8 cellular contexts compared by ENCODE assay signal in the genomic region with DNA sequence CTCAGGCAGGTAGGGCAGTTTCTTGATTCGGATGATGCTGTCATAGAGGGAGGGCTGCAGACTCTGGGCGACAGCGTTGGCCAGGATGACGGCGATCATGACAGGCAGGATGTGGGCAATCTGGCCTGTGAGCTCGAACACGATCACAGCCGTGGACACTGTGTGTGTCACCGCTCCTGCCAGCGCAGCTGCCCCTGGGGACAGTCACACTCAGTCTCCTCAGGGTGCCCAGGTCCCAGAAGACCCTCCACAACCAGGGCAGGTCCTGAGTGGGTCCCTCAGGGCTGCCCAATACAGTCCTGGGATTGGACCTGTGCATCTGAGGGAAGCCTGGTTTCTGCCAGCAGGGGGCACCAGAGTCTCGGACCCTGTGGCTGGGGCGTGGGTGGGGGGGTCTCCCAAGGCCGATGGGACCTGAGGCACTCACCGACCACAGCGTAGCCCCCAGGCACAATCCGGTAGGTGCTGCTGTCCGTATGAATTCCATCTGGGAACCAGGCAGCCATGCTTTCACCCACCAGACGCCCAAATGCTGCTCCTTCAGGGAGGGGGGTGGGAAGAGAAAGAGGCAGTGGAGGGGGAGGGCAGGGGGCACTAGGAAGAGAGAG. TPM values are rescaled to one million over a fixed set of nuclear protein-coding genes. Genes with fewer than 3 reads are reported as not detected.
DNase-seq lines count a peak whose midpoint lies in the region; ATAC-seq, FAIRE-seq and TF ChIP-seq lines count a peak whose summit lies in the region.

No MANE protein-coding gene starts in this region.

- DNase-seq in GM12891 (ENCODE audit: insufficient read length, low spot score) (peak; percentile 71), RWPE1 (ENCODE audit: low spot score) (no peak), hepatocyte (ENCODE audit: low spot score) (peak; percentile 66), DMS153 (lab: John Stamatoyannopoulos, UW) (no peak)
- DNase-seq in activated naive CD4-positive, alpha-beta T cell treated with anti-CD3 and anti-CD28 coated beads, Interleukin-2, amount 50 U/mL, for 72 hours (ENCODE audit: low spot score in 2 of 2): peak in 1 of 2 donors; percentile 69
- peak; percentile 56 for DNase-seq in stimulated activated CD4-positive, alpha-beta T cell treated with anti-CD3 and anti-CD28 coated beads, Interleukin-1b, Interleukin-23, amount 100 ng/mL, for 48 hours

- peak; percentile 92 for TF ChIP-seq CTCF in 22Rv1 (IDR thresholded peaks at IDR 0.05)
- peak; percentile 72 for TF ChIP-seq CTCF in RWPE1 (conservative IDR thresholded peaks at IDR 0.05; ENCODE audit: low read depth)
- TF ChIP-seq CTCF in hepatocyte (IDR thresholded peaks at IDR 0.05; ENCODE audit: poor library complexity): peak; percentile 70

- H3K79me2 ChIP-seq in hepatocyte: peaks cover 3% of the 10 kb centered on the region

- no peak for TF ChIP-seq POLR2A in GM12891 (IDR thresholded peaks at IDR 0.05; ENCODE audit: low read depth, low read length)

- H3K9me3 Mint-ChIP-seq in activated naive CD4-positive, alpha-beta T cell treated with anti-CD3 and anti-CD28 coated beads, Interleukin-2, amount 50 U/mL, for 72 hours: no peaks in the 10 kb centered on the region

- peaks cover 0 to 5% of the 10 kb centered on the region in 2 donors for H3K36me3 Mint-ChIP-seq in activated naive CD4-positive, alpha-beta T cell treated with anti-CD3 and anti-CD28 coated beads, Interleukin-2, amount 50 U/mL, for 72 hours

- no peaks in the 10 kb centered on the region for H3K9me2 ChIP-seq in hepatocyte (replicated peaks; ENCODE audit: insufficient read depth)

- peaks cover 5% of the 10 kb centered on the region for H3K4me1 ChIP-seq in hepatocyte (ENCODE audit: insufficient read depth)

- no peaks in the 10 kb centered on the region for H4K20me1 ChIP-seq in hepatocyte (ENCODE audit: insufficient read depth, poor library complexity, severe bottlenecking)

- no peak overlapping the region for H2AFZ ChIP-seq in hepatocyte

- no peaks in the 10 kb centered on the region for H3K27me3 ChIP-seq in hepatocyte

- H3K4me2 ChIP-seq in hepatocyte: no peak overlapping the region

- peak; percentile 74 to 84 for ATAC-seq in activated naive CD4-positive, alpha-beta T cell treated with anti-CD3 and anti-CD28 coated beads, Interleukin-2, amount 50 U/mL, for 72 hours
- ATAC-seq in GM19452 (IDR thresholded peaks at IDR 0.05; ENCODE audit: unreplicated experiment): no peak

- no peaks in the 10 kb centered on the region for H3K36me3 ChIP-seq in hepatocyte (replicated peaks; ENCODE audit: insufficient read depth, low read depth)

- no peak overlapping the region for H3K4me3 ChIP-seq in hepatocyte

- FAIRE-seq in GM12891 (lab: Jason Lieb, UNC): peak; percentile 35

- no peak overlapping the region for H3K27ac Mint-ChIP-seq in activated naive CD4-positive, alpha-beta T cell treated with anti-CD3 and anti-CD28 coated beads, Interleukin-2, amount 50 U/mL, for 72 hours

- POLR2A ChIA-PET in RWPE1 (lab: Yijun Ruan, JAX; ENCODE audit: low non-redundant PET): no interaction called here

- CTCF ChIA-PET in RWPE1 (lab: Yijun Ruan, JAX): interaction anchor here (0.7 to 1.3 kb wide), 6 partner anchors 10 to 390 kb away, joined by 3 to 4 read pairs (median 3); no protein-coding TSS in a partner anchor

- H3K27ac ChIP-seq in 22Rv1: no peak overlapping the region
- H3K27ac ChIP-seq in RWPE1: peak overlapping the region; percentile 19; the same call in 1 of the 2 replicates
- no peak overlapping the region for H3K27ac ChIP-seq in hepatocyte

- 67% methylated on average over 17 of the region's 18 CpGs for WGBS in hepatocyte (ENCODE audit: low lambda C conversion rate, missing lambda C conversion rate)

- no peaks in the 10 kb centered on the region for H3K9me3 ChIP-seq in hepatocyte (ENCODE audit: low read depth)

TF ChIP-seq in GM12891, 5 proteins besides CTCF, POLR2A, EP300 and RAD21:
- no peak for TF ChIP-seq TAF1 (IDR thresholded peaks at IDR 0.05; ENCODE audit: low read depth, low read length)
- TF ChIP-seq POU2F2 (IDR thresholded peaks at IDR 0.05; ENCODE audit: low read depth, low read length): no peak
- TF ChIP-seq SPI1 (IDR thresholded peaks at IDR 0.05; ENCODE audit: low read depth, low read length): no peak
- TF ChIP-seq POLR2AphosphoS5 (IDR thresholded peaks at IDR 0.05; ENCODE audit: low read depth, low read length): no peak
- TF ChIP-seq PAX5 (IDR thresholded peaks at IDR 0.05; ENCODE audit: insufficient read depth, low read length, severe bottlenecking): no peak
TF ChIP-seq in GM12891: peak in this region for 0.

RNA-seq across cellular contexts. Expression of gene CLCN2, which starts 7.2 kb away (rescaled TPM):
- 0.73 TPM for polyA plus RNA-seq in GM12891 (2012; ENCODE audit: low read depth, missing spikeins)
- 10 to 100 TPM in 1 of 2 donors, 1 to 10 TPM in 1; 6.5 to 13.9 TPM for total RNA-seq in activated naive CD4-positive, alpha-beta T cell treated with anti-CD3 and anti-CD28 coated beads, Interleukin-2, amount 50 U/mL, for 72 hours
- total RNA-seq in hepatocyte: 11.8 and 12.3 TPM in 2 replicates
- polyA plus RNA-seq in hepatocyte: 11.9 and 12.8 TPM in 2 replicates

RNA-seq across cellular contexts. Expression of gene POLR2H, which starts 7.3 kb away (rescaled TPM):
- polyA plus RNA-seq in GM12891 (2012; ENCODE audit: low read depth, missing spikeins): 93.5 TPM
- total RNA-seq in activated naive CD4-positive, alpha-beta T cell treated with anti-CD3 and anti-CD28 coated beads, Interleukin-2, amount 50 U/mL, for 72 hours: 100 to 1,000 TPM; 112 to 177 TPM
- 125 and 126 TPM in 2 replicates for total RNA-seq in hepatocyte
- polyA plus RNA-seq in hepatocyte: 95.1 and 106 TPM in 2 replicates

RNA-seq across cellular contexts. Expression of gene FAM131A, which starts 16.8 kb away (rescaled TPM):
- polyA plus RNA-seq in GM12891 (2012; ENCODE audit: low read depth, missing spikeins): 2.1 TPM
- total RNA-seq in activated naive CD4-positive, alpha-beta T cell treated with anti-CD3 and anti-CD28 coated beads, Interleukin-2, amount 50 U/mL, for 72 hours: 1 to 10 TPM; 4.1 to 6.8 TPM
- total RNA-seq in hepatocyte: 12.6 and 17.7 TPM in 2 replicates
- polyA plus RNA-seq in hepatocyte: 10.2 and 12.2 TPM in 2 replicates

RNA-seq across cellular contexts. Expression of gene THPO, which starts 23.8 kb away (rescaled TPM):
- polyA plus RNA-seq in GM12891 (2012; ENCODE audit: low read depth, missing spikeins): not detected
- not detected for total RNA-seq in activated naive CD4-positive, alpha-beta T cell treated with anti-CD3 and anti-CD28 coated beads, Interleukin-2, amount 50 U/mL, for 72 hours
- 1.5 and 1.8 TPM in 2 replicates for total RNA-seq in hepatocyte
- polyA plus RNA-seq in hepatocyte: 4.0 and 5.2 TPM in 2 replicates

RNA-seq across cellular contexts. Expression of gene CHRD, which starts 25.6 kb away (rescaled TPM):
- polyA plus RNA-seq in GM12891 (2012; ENCODE audit: low read depth, missing spikeins): 0.05 TPM
- total RNA-seq in activated naive CD4-positive, alpha-beta T cell treated with anti-CD3 and anti-CD28 coated beads, Interleukin-2, amount 50 U/mL, for 72 hours: under 1 TPM in 1 of 2 donors, not detected in 1; 0.49 TPM
- total RNA-seq in hepatocyte: 13.6 and 15.0 TPM in 2 replicates
- polyA plus RNA-seq in hepatocyte: 13.3 and 16.1 TPM in 2 replicates

Comparison
In these comparisons a context has a peak if more than half of its experiments do, and no peak if none do; other contexts are left out.
1. DNase-seq: peak in GM12891 (single experiment), hepatocyte (single experiment) and stimulated activated CD4-positive, alpha-beta T cell treated with anti-CD3 and anti-CD28 coated beads, Interleukin-1b, Interleukin-23, amount 100 ng/mL, for 48 hours (single experiment); none in RWPE1 (single experiment) and DMS153 (single experiment).
2. Peak in every context shown above with its lines, with median percentiles within 50 percentile points of each other: CTCF ChIP-seq.